In genomic region chr3:72270072-72270611, GRCh38 we compare ENCODE assay signal across 8 cellular contexts.
DNase-seq lines count a peak whose midpoint lies in the region; ATAC-seq, FAIRE-seq and TF ChIP-seq lines count a peak whose summit lies in the region.

No MANE protein-coding gene starts in this region.

- H3K27me3 Mint-ChIP-seq in endothelial cell (ENCODE audit: unreplicated experiment) = no peaks in the 10 kb centered on the region

- peak overlapping the region; percentile 46 for H3K4me2 ChIP-seq in GM12878 (ENCODE audit: control insufficient read depth, insufficient read depth)

- H3K4me1 ChIP-seq in GM12878 (ENCODE audit: control insufficient read depth, insufficient read depth, low read length) = peaks cover 58% of the 10 kb centered on the region

- no peaks in the 10 kb centered on the region for H3K27me3 ChIP-seq in GM12878 (replicated peaks in 1 of 2; ENCODE audit: control insufficient read depth in 2 of 2, insufficient read depth in 2 of 2, low read length in 1 of 2)

- BruUV-seq in GM12878 (replicated peaks; lab: Mats Ljungman, UMichigan) = no TSS peak

- SMC1A ChIA-PET in GM12878 (lab: Charles Lee; ENCODE audit: uncharacterized antibody, unreplicated experiment) = interaction anchor here (1.4 kb wide), 1 partner anchor 70 kb away, joined by 4 read pairs; no protein-coding TSS in a partner anchor

- TF ChIP-seq RAD21 in GM12878 (IDR thresholded peaks at IDR 0.05; ENCODE audit: insufficient read depth, low read depth, low read length) = no peak

- no peak overlapping the region for H3K4me3 Mint-ChIP-seq in endothelial cell (ENCODE audit: unreplicated experiment)

- H3K4me1 Mint-ChIP-seq in endothelial cell (ENCODE audit: unreplicated experiment) = peaks cover 58% of the 10 kb centered on the region

- TF ChIP-seq CTCF in GM12878 (IDR thresholded peaks at IDR 0.05 in 2 of 3, conservative IDR thresholded peaks at IDR 0.05 in 1 of 3; ENCODE audit: control insufficient read depth in 2 of 3, extremely low read depth in 1 of 3, insufficient read depth in 1 of 3, low read depth in 3 of 3, low read length in 3 of 3) (no peak), endothelial cell (IDR thresholded peaks at IDR 0.05; ENCODE audit: unreplicated experiment) (no peak)

- no peak for TF ChIP-seq POLR2A in GM12878 (IDR thresholded peaks at IDR 0.05; ENCODE audit: low read depth, low read length)

- CTCF ChIA-PET in GM12878 (lab: Yijun Ruan, JAX) = no interaction called here

- no peak for TF ChIP-seq EP300 in GM12878 (IDR thresholded peaks at IDR 0.05; ENCODE audit: borderline replicate concordance in 1 of 2, control insufficient read depth in 1 of 2, low read depth in 2 of 2, low read length in 2 of 2)

- H3K27ac Mint-ChIP-seq in endothelial cell (ENCODE audit: unreplicated experiment) = no peak overlapping the region

- no peaks in the 10 kb centered on the region for H3K79me2 ChIP-seq in GM12878 (ENCODE audit: control insufficient read depth, insufficient read depth, low read length)

- DNase-seq in Caki2 (ENCODE audit: low read depth) = peak; percentile 55
- DNase-seq in M059J (ENCODE audit: low read depth) = peak; percentile 85
- no peak for DNase-seq in GM12878 (ENCODE audit: low read depth, low spot score)
- peak; percentile 94 for DNase-seq in left lobe of liver (ENCODE audit: low spot score)
- peak; percentile 90 for DNase-seq in ureter (ENCODE audit: low spot score)
- no peak for DNase-seq in KG1 (lab: John Stamatoyannopoulos, UW)
- no peak for DNase-seq in endothelial cell (ENCODE audit: low spot score)

- no peaks in the 10 kb centered on the region for H4K20me1 ChIP-seq in GM12878 (ENCODE audit: control insufficient read depth, insufficient read depth)

- in situ Hi-C loops in Caki2 (cut with HindIII; ENCODE audit: low pct_unique_long_range_greater_than_20kb, low sequenced_read_pairs) (no loop called here), GM12878 (cut with MboI) (no loop called here)

- no peak for ATAC-seq in GM12878
- peak; percentile 76 for ATAC-seq in left lobe of liver
- ATAC-seq in HG02973 (IDR thresholded peaks at IDR 0.05; ENCODE audit: unreplicated experiment) = no peak

- H3K4me3 ChIP-seq in GM12878 = no peak overlapping the region

- no peaks in the 10 kb centered on the region for H3K9me3 Mint-ChIP-seq in endothelial cell (ENCODE audit: unreplicated experiment)

- intact Hi-C loops in GM12878 (cut with micrococcal nuclease; ENCODE audit: unreplicated experiment) = no loop called here

- H3K36me3 ChIP-seq in GM12878 (ENCODE audit: control insufficient read depth in 2 of 2, insufficient read depth in 2 of 2, low read length in 1 of 2) = no peaks in the 10 kb centered on the region

- no peak overlapping the region for H3K27ac ChIP-seq in GM12878 (ENCODE audit: control insufficient read depth, insufficient read depth)

- no peaks in the 10 kb centered on the region; the same call in 2 of the 3 replicates for H3K9me3 ChIP-seq in GM12878 (replicated peaks; ENCODE audit: control insufficient read depth, insufficient read depth, low read length)

- no peaks in the 10 kb centered on the region for H3K36me3 Mint-ChIP-seq in endothelial cell (ENCODE audit: low read depth, unreplicated experiment)

- FAIRE-seq in GM12878 (lab: Jason Lieb, UNC) = no peak

- RAD21 ChIA-PET in GM12878 (lab: Charles Lee; ENCODE audit: unreplicated experiment) = interaction anchor here (0.5 kb wide), 1 partner anchor 255 kb away, joined by 5 read pairs; no protein-coding TSS in a partner anchor

- POLR2A ChIA-PET in GM12878 (lab: Charles Lee) = interaction anchor here (0.9 kb wide), 1 partner anchor 48 kb away, joined by 3 read pairs; no protein-coding TSS in a partner anchor

- 22% methylated on average over 8 of the region's 8 CpGs for WGBS in GM12878 (ENCODE audit: insufficient coverage, insufficient replicate concordance, low lambda C conversion rate, missing lambda C conversion rate)

- peak overlapping the region; percentile 23; the same call in 1 of the 2 replicates for H2AFZ ChIP-seq in GM12878 (ENCODE audit: control insufficient read depth, low read depth, low read length)

- peak overlapping the region; percentile 44; the same call in 1 of the 2 replicates for H3K9ac ChIP-seq in GM12878 (ENCODE audit: control insufficient read depth, insufficient read depth, low read length)

TF ChIP-seq in GM12878, 131 proteins besides CTCF, POLR2A, EP300 and RAD21:
- TF ChIP-seq EED (IDR thresholded peaks at IDR 0.05; ENCODE audit: low read depth) (peak; percentile 55; the same call in 1 of the 2 replicates), GABPA (IDR thresholded peaks at IDR 0.05; ENCODE audit: low read depth) (0 out of 2 replicates have a peak, but pooled peaks have one; percentile 13), TARDBP (IDR thresholded peaks at IDR 0.05; ENCODE audit: borderline replicate concordance) (no peak), CREB1 (IDR thresholded peaks at IDR 0.05; ENCODE audit: low read depth) (peak; percentile 70), NFIC (IDR thresholded peaks at IDR 0.05; ENCODE audit: low read depth, low read length) (peak; percentile 34; the same call in 1 of the 2 replicates), CREM (IDR thresholded peaks at IDR 0.05; ENCODE audit: low read depth) (peak; percentile 42; the same call in 1 of the 2 replicates)

Comparison
In these comparisons a context has a peak if more than half of its experiments do, and no peak if none do; other contexts are left out.
1. DNase-seq: peak in Caki2 (single experiment), M059J (single experiment), left lobe of liver (single experiment) and ureter (single experiment); none in GM12878 (single experiment), KG1 (single experiment) and endothelial cell (single experiment).